ENCODE assay signal across 1 cellular context in the genomic region with DNA sequence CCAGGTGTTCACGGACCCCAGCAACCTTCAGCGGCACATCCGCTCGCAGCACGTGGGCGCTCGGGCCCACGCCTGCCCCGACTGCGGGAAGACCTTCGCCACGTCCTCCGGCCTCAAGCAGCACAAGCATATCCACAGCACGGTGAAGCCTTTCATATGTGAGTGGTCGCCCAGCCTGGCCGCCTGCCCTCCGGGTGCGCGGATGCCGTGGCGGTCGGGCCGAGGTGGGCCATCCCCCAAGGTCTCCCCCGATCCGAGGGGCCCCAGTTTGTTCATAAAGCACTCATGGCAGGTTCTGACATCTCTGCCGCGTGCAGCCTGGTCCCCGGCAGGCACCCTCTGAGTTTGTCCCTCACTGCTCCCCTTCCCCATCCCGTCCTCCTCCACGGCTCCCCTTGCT.
A peak's percentile ranks its signal among the peaks of the same experiment; 100 is the strongest.
TF ChIP-seq lines count a peak whose summit lies in the region.

No MANE protein-coding gene starts in this region.

TF ChIP-seq in HepG2, 621 proteins besides CTCF, POLR2A, EP300 and RAD21:
- no peak for TF ChIP-seq ETV5 (CRISPR knock-in tag; IDR thresholded peaks at IDR 0.05; ENCODE audit: borderline replicate concordance)
- TF ChIP-seq, protein P1, sequence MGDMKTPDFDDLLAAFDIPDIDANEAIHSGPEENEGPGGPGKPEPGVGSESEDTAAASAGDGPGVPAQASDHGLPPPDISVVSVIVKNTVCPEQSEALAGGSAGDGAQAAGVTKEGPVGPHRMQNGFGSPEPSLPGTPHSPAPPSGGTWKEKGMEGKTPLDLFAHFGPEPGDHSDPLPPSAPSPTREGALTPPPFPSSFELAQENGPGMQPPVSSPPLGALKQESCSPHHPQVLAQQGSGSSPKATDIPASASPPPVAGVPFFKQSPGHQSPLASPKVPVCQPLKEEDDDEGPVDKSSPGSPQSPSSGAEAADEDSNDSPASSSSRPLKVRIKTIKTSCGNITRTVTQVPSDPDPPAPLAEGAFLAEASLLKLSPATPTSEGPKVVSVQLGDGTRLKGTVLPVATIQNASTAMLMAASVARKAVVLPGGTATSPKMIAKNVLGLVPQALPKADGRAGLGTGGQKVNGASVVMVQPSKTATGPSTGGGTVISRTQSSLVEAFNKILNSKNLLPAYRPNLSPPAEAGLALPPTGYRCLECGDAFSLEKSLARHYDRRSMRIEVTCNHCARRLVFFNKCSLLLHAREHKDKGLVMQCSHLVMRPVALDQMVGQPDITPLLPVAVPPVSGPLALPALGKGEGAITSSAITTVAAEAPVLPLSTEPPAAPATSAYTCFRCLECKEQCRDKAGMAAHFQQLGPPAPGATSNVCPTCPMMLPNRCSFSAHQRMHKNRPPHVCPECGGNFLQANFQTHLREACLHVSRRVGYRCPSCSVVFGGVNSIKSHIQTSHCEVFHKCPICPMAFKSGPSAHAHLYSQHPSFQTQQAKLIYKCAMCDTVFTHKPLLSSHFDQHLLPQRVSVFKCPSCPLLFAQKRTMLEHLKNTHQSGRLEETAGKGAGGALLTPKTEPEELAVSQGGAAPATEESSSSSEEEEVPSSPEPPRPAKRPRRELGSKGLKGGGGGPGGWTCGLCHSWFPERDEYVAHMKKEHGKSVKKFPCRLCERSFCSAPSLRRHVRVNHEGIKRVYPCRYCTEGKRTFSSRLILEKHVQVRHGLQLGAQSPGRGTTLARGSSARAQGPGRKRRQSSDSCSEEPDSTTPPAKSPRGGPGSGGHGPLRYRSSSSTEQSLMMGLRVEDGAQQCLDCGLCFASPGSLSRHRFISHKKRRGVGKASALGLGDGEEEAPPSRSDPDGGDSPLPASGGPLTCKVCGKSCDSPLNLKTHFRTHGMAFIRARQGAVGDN (CRISPR knock-in tag; IDR thresholded peaks at IDR 0.05) = 0 out of 2 replicates have a peak, but pooled peaks have one; percentile 6
